ENCODE assay signal across 26 cellular contexts in the genomic region with DNA sequence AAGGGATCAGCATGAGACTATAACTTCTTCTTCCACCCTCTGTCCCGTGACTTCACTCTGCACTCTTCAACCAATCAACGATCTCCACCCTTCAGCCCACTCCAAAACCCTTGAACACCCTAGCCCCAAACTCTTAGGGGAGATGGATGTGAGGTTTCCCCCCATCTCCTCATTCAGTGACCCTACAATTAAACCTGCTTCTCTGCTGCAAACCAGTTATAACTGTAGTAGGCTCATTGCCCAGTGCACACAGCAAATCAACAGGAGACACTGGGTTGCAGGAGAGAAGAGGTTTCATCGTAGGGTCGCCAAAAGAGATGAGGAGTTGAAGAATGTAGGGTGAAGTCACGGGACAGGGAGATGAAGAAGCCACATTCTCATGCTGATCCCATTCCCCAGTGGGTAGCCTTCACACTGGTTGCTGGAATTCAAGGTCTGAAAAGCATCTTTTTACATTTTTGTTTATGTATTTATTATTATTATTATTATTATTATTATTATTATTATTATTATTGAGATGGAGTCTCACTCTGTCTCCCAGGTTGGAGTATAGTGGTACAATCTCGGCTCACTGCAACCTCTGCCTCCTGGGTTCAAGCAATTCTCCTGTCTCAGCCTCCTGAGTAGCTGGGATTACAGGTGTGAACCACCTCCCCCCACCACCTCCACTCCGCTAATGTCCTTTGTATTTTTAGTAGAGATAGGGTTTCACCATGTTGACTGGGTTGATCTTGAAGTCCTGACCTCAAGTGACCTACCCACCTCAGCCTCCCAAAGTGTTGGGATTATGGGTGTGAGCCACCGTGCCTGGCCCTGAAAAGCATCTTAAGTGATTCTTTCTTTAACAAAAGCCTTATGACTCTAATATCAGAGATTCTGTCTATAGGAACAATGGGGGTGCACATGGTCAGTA. TPM values are rescaled to one million over a fixed set of nuclear protein-coding genes. Genes with fewer than 3 reads are reported as not detected.
"Had no signal": no experiment of that assay in that cellular context is flagged by ENCODE, and none has a peak within 500 bp of the region (broad histone marks: within the 10 kb centered on the region; RNA-seq: fewer than 3 reads in every experiment).

No MANE protein-coding gene starts in this region.

- H3K9me3 ChIP-seq: colonic mucosa, heart left ventricle, ovary, stomach had no signal

- ATAC-seq: esophagus mucosa, heart left ventricle, left ventricle myocardium superior, natural killer cell, right cardiac atrium had no signal

- H3K36me3 ChIP-seq: colonic mucosa, heart left ventricle, ovary, stomach had no signal

- FAIRE-seq: endometrium, frontal cortex, keratinocyte, small intestine, urothelium cell line had no signal

- H3K4me3 Mint-ChIP-seq: immature natural killer cell, natural killer cell, neural crest cell had no signal

- H3K9me3 Mint-ChIP-seq: natural killer cell, neural crest cell had no signal

- H3K36me3 Mint-ChIP-seq: immature natural killer cell, natural killer cell had no signal

- DNase-seq: colonic mucosa; dorsolateral prefrontal cortex; effector CD8-positive, alpha-beta T cell; hippocampal formation; immature natural killer cell; natural killer cell; nucleus accumbens; ovary; right cardiac atrium; small intestine; stimulated activated CD4-positive, alpha-beta T cell treated with anti-CD3 and anti-CD28 coated beads, Interleukin-12 subunit alpha, Interleukin-12 subunit beta, amount 100 ng/mL, for 4 hours; stimulated activated naive CD4-positive, alpha-beta T cell; stomach; substantia nigra; trophoblast cell had no signal

- H3K4me3 ChIP-seq: colonic mucosa, dorsolateral prefrontal cortex, heart left ventricle, ovary, stomach had no signal

- H3K27ac Mint-ChIP-seq: immature natural killer cell, natural killer cell, progenitor cell of endocrine pancreas had no signal

- H3K27ac ChIP-seq: colonic mucosa, dorsolateral prefrontal cortex, heart left ventricle, ovary, stomach had no signal

- H3K27me3 ChIP-seq: colonic mucosa, ovary had no signal

- H3K4me1 Mint-ChIP-seq: immature natural killer cell, neural crest cell had no signal

RNA-seq across cellular contexts. Expression of a gene that starts 5.8 kb away (rescaled TPM):
- total RNA-seq: lung microvascular endothelial cell, myocyte, neural crest cell had no signal
